Comparison of ENCODE assay signal across 10 cellular contexts in the genomic region with DNA sequence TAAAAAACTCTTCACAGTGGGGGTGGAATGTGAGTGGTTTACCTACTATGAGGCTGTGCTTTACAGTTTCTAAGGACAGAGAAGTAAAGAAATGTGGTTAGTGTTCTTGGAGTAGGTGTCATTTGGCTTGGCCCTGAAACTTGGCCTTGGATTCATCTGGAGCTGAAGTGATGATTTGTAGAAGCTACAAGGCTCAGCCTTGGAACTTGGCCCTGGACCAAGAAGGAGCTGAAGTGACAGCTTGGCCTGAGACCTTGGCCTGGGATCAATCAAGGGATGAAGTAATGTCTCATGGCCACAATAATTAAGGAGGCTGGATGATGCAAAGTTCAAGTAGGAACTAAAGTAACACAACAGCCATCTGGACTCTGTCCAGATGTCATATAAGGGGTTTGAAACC. TPM values are rescaled to one million over a fixed set of nuclear protein-coding genes. Genes with fewer than 3 reads are reported as not detected.
"Had no signal": no experiment of that assay in that cellular context is flagged by ENCODE, and none has a peak within 500 bp of the region (broad histone marks: within the 10 kb centered on the region; RNA-seq: fewer than 3 reads in every experiment).

No MANE protein-coding gene starts in this region.

RNA-seq across cellular contexts. Expression of a gene that starts 1.7 kb away (rescaled TPM):
- total RNA-seq: OCI-LY7, PC-3, PC-9, Peyer's patch, RPMI7951, SJCRH30, SJSA1, SK-MEL-5, T-cell had no signal
- polyA plus RNA-seq: SK-N-SH had no signal
